Comparison of ENCODE assay signal across 9 cellular contexts in genomic region chr13:108609353-108609752, GRCh38. TPM values are rescaled to one million over a fixed set of nuclear protein-coding genes. Genes with fewer than 3 reads are reported as not detected.
DNase-seq lines count a peak whose midpoint lies in the region; ATAC-seq and TF ChIP-seq lines count a peak whose summit lies in the region.
"Had no signal": no experiment of that assay in that cellular context is flagged by ENCODE, and none has a peak within 500 bp of the region (broad histone marks: within the 10 kb centered on the region; RNA-seq: fewer than 3 reads in every experiment).

No MANE protein-coding gene starts in this region.

- TF ChIP-seq CTCF in RWPE1 (conservative IDR thresholded peaks at IDR 0.05; ENCODE audit: low read depth) (peak; percentile 30), vagina (IDR thresholded peaks at IDR 0.05) (peak in 2 of 3 experiments; percentile 42 to 44)

- no peak for TF ChIP-seq POLR2A in vagina (IDR thresholded peaks at IDR 0.05)

- H3K9me3 ChIP-seq in vagina, result no peaks in the 10 kb centered on the region

- H3K36me3 ChIP-seq in vagina, result no peaks in the 10 kb centered on the region

- no peak for DNase-seq in Right ventricle myocardium superior
- no peak for DNase-seq in cardiac septum (ENCODE audit: low spot score)
- DNase-seq in RWPE1 (ENCODE audit: low spot score), result peak; percentile 6
- peak; percentile 19 for DNase-seq in foreskin melanocyte
- DNase-seq in vagina (ENCODE audit: extremely low spot score in 2 of 2), result no peak
- no peak for DNase-seq in NCI-H2081 treated with DMSO at 0.1 percent for 48 hours (lab: John Stamatoyannopoulos, UW)
- no peak for DNase-seq in stimulated activated naive CD8-positive, alpha-beta T cell treated with anti-CD3 and anti-CD28 coated beads, Interleukin-15, amount 100 ng/mL, for 72 hours
- DNase-seq: Caco-2 had no signal

- H3K27ac ChIP-seq in RWPE1 (no peak overlapping the region), vagina (no peak overlapping the region)

- no peak overlapping the region for H3K4me3 Mint-ChIP-seq in stimulated activated naive CD8-positive, alpha-beta T cell treated with anti-CD3 and anti-CD28 coated beads, Interleukin-15, amount 100 ng/mL, for 72 hours

- H3K4me1 Mint-ChIP-seq in stimulated activated naive CD8-positive, alpha-beta T cell treated with anti-CD3 and anti-CD28 coated beads, Interleukin-15, amount 100 ng/mL, for 72 hours, result no peaks in the 10 kb centered on the region

- no peaks in the 10 kb centered on the region for H3K27me3 ChIP-seq in vagina

- intact Hi-C loops in Right ventricle myocardium superior (cut with DNase I), result loop anchor here (5.0 kb wide), 1 partner anchor 288 kb away; no protein-coding TSS in a partner anchor
- intact Hi-C loops in cardiac septum (cut with DNase I), result loop anchor here (2.0 kb wide), 1 partner anchor 285 kb away; no protein-coding TSS in a partner anchor
- intact Hi-C loops in vagina (cut with DNase I), result no loop called here

- ATAC-seq in Right ventricle myocardium superior (ENCODE audit: poor library complexity), result peak; percentile 85
- no peak for ATAC-seq in GM18870 (IDR thresholded peaks at IDR 0.05; ENCODE audit: unreplicated experiment)
- no peak for ATAC-seq in stimulated activated naive CD8-positive, alpha-beta T cell treated with anti-CD3 and anti-CD28 coated beads, Interleukin-15, amount 100 ng/mL, for 72 hours

- peaks cover 6% of the 10 kb centered on the region for H3K4me1 ChIP-seq in vagina
- H3K4me1 ChIP-seq: Caco-2 had no signal

- peaks cover 18 to 32% of the 10 kb centered on the region in 2 donors for H3K9me3 Mint-ChIP-seq in stimulated activated naive CD8-positive, alpha-beta T cell treated with anti-CD3 and anti-CD28 coated beads, Interleukin-15, amount 100 ng/mL, for 72 hours

- CTCF ChIA-PET in RWPE1 (lab: Yijun Ruan, JAX), result interaction anchor here (0.7 to 1.4 kb wide), 3 partner anchors 9 to 1509 kb away, joined by 3 to 4 read pairs (median 3); no protein-coding TSS in a partner anchor

- H3K27ac Mint-ChIP-seq in stimulated activated naive CD8-positive, alpha-beta T cell treated with anti-CD3 and anti-CD28 coated beads, Interleukin-15, amount 100 ng/mL, for 72 hours, result no peak overlapping the region

- POLR2A ChIA-PET in RWPE1 (lab: Yijun Ruan, JAX; ENCODE audit: low non-redundant PET), result no interaction called here

- no peaks in the 10 kb centered on the region for H3K27me3 Mint-ChIP-seq in stimulated activated naive CD8-positive, alpha-beta T cell treated with anti-CD3 and anti-CD28 coated beads, Interleukin-15, amount 100 ng/mL, for 72 hours

- H3K4me3 ChIP-seq in vagina, result no peak overlapping the region

RNA-seq across cellular contexts. Expression of gene MYO16, which starts 20.1 kb away (rescaled TPM):
- total RNA-seq in Right ventricle myocardium superior (1.2 TPM), cardiac septum (0.92 TPM), vagina (0.49 TPM)
- total RNA-seq: Caco-2 had no signal

Comparison
In these comparisons a context has a peak if more than half of its experiments do, and no peak if none do; other contexts are left out.
1. DNase-seq: peak in RWPE1 (single experiment) and foreskin melanocyte (single experiment); none in Right ventricle myocardium superior (single experiment), cardiac septum (single experiment), vagina (0 of 2), NCI-H2081 treated with DMSO at 0.1 percent for 48 hours (single experiment) and stimulated activated naive CD8-positive, alpha-beta T cell treated with anti-CD3 and anti-CD28 coated beads, Interleukin-15, amount 100 ng/mL, for 72 hours (0 of 2).